8 cellular contexts compared by ENCODE assay signal in genomic region chr12:116172224-116172849, GRCh38.
DNase-seq lines count a peak whose midpoint lies in the region; ATAC-seq and FAIRE-seq lines count a peak whose summit lies in the region.

No MANE protein-coding gene starts in this region.

- H3K9me3 ChIP-seq in T-helper 17 cell (ENCODE audit: control insufficient read depth, low read length, poor library complexity, severe bottlenecking) (no peaks in the 10 kb centered on the region), SJCRH30 (replicated peaks) (no peaks in the 10 kb centered on the region)

- H3K27me3 Mint-ChIP-seq in T-helper 17 cell (no peaks in the 10 kb centered on the region), memory B cell (no peaks in the 10 kb centered on the region)

- H3K4me3 Mint-ChIP-seq in T-helper 17 cell (peak overlapping the region; percentile 77), memory B cell (peak overlapping the region; percentile 68)

- no peak overlapping the region for H3K4me3 ChIP-seq in SJCRH30

- H3K4me1 Mint-ChIP-seq in T-helper 17 cell, result peaks cover 48% of the 10 kb centered on the region
- peaks cover 43% of the 10 kb centered on the region for H3K4me1 Mint-ChIP-seq in memory B cell

- peak overlapping the region; percentile 92 for H3K27ac Mint-ChIP-seq in T-helper 17 cell
- H3K27ac Mint-ChIP-seq in memory B cell, result peak overlapping the region; percentile 67

- H3K36me3 Mint-ChIP-seq in T-helper 17 cell (ENCODE audit: low read depth) (no peaks in the 10 kb centered on the region), memory B cell (peaks cover 3% of the 10 kb centered on the region)

- H3K36me3 ChIP-seq in SJCRH30, result no peaks in the 10 kb centered on the region

- DNase-seq in T-helper 17 cell (no peak), memory B cell (ENCODE audit: low spot score in 2 of 2) (peak in 1 of 2 donors; percentile 5), COR-L47 (lab: John Stamatoyannopoulos, UW) (no peak), HTR-8/SVneo (ENCODE audit: insufficient read length, low spot score) (no peak), SJCRH30 (no peak), midbrain (lab: John Stamatoyannopoulos, UW) (no peak)

- ATAC-seq in GM18502 (IDR thresholded peaks at IDR 0.05; ENCODE audit: poor library complexity, unreplicated experiment) (peak; percentile 78), HG02759 (IDR thresholded peaks at IDR 0.05; ENCODE audit: unreplicated experiment) (peak; percentile 81), T-helper 17 cell (peak; percentile 81), memory B cell (ENCODE audit: low read depth) (peak; percentile 93)

- H3K27ac ChIP-seq in SJCRH30, result no peak overlapping the region

- no peaks in the 10 kb centered on the region for H3K9me3 Mint-ChIP-seq in memory B cell

- FAIRE-seq in HTR-8/SVneo (lab: Jason Lieb, UNC), result no peak

- H3K27me3 ChIP-seq in SJCRH30, result no peaks in the 10 kb centered on the region

- H3K4me1 ChIP-seq in SJCRH30, result no peaks in the 10 kb centered on the region
